In genomic region chr10:133325392-133325760, GRCh38 we compare ENCODE assay signal across 9 cellular contexts. TPM values are rescaled to one million over a fixed set of nuclear protein-coding genes. Genes with fewer than 3 reads are reported as not detected.
DNase-seq lines count a peak whose midpoint lies in the region; ATAC-seq and TF ChIP-seq lines count a peak whose summit lies in the region.
"Had no signal": no experiment of that assay in that cellular context is flagged by ENCODE, and none has a peak within 500 bp of the region (broad histone marks: within the 10 kb centered on the region; RNA-seq: fewer than 3 reads in every experiment).

No MANE protein-coding gene starts in this region.

- no peaks in the 10 kb centered on the region for H3K9me3 Mint-ChIP-seq in CD4-positive, alpha-beta memory T cell

- peak overlapping the region; percentile 67 to 88 (median 80) for H3K4me3 Mint-ChIP-seq in CD4-positive, alpha-beta memory T cell

- peaks cover 24% of the 10 kb centered on the region for H3K4me1 ChIP-seq in CD4-positive, alpha-beta memory T cell (ENCODE audit: insufficient read depth, low read length)
- H3K4me1 ChIP-seq in NT2/D1 (ENCODE audit: insufficient read depth, insufficient read length) (peaks cover 24% of the 10 kb centered on the region), endocrine pancreas (ENCODE audit: control insufficient read depth, insufficient read depth, low read length) (no peaks in the 10 kb centered on the region), osteoblast (ENCODE audit: insufficient read depth, low read length) (peaks cover 7% of the 10 kb centered on the region)

- peak overlapping the region; percentile 43 for H3K4me2 ChIP-seq in osteoblast (ENCODE audit: insufficient read depth, low read length)

- H3K9ac ChIP-seq in NT2/D1 (ENCODE audit: insufficient read length, low read depth) (peak overlapping the region; percentile 59), endocrine pancreas (ENCODE audit: control insufficient read depth, insufficient read depth, low read length) (peak overlapping the region; percentile 65)

- H3K27ac ChIP-seq in CD4-positive, alpha-beta memory T cell (ENCODE audit: low read depth, low read length): no peak overlapping the region
- no peak overlapping the region for H3K27ac ChIP-seq in osteoblast (ENCODE audit: low read depth, low read length)

- peaks cover 12 to 18% of the 10 kb centered on the region in 2 donors for H3K27me3 Mint-ChIP-seq in CD4-positive, alpha-beta memory T cell

- H2AFZ ChIP-seq in osteoblast (ENCODE audit: low read length): no peak overlapping the region

- no peaks in the 10 kb centered on the region for H3K36me3 ChIP-seq in CD4-positive, alpha-beta memory T cell (ENCODE audit: insufficient read depth, low read length)
- H3K36me3 ChIP-seq in NT2/D1 (ENCODE audit: insufficient read depth, insufficient read length, low read length) (no peaks in the 10 kb centered on the region), endocrine pancreas (ENCODE audit: control insufficient read depth, insufficient read depth, low read length) (no peaks in the 10 kb centered on the region), osteoblast (ENCODE audit: insufficient read depth, low read length) (no peaks in the 10 kb centered on the region)
- H3K36me3 ChIP-seq: MG63 had no signal

- no peaks in the 10 kb centered on the region for H4K20me1 ChIP-seq in osteoblast (ENCODE audit: insufficient read depth, low read length)

- H3K36me3 Mint-ChIP-seq in CD4-positive, alpha-beta memory T cell: no peaks in the 10 kb centered on the region

- H3K4me1 Mint-ChIP-seq in CD4-positive, alpha-beta memory T cell: peaks cover 3 to 20% (median 12%) of the 10 kb centered on the region in 4 donors

- CTCF ChIA-PET in CD4-positive, alpha-beta memory T cell (lab: Charles Lee; ENCODE audit: partially characterized antibody): interaction anchor here (1.9 kb wide), 1 partner anchor 18 kb away, joined by 8 read pairs; no protein-coding TSS in a partner anchor

- POLR2A ChIA-PET in CD4-positive, alpha-beta memory T cell (lab: Charles Lee; ENCODE audit: partially characterized antibody): interaction anchor here (1.1 to 1.7 kb wide), 3 partner anchors 10 to 11 kb away, joined by 5 to 6 read pairs (median 6); partner anchors contain the start of gene CALY

- intact Hi-C loops in CD4-positive, alpha-beta memory T cell (cut with micrococcal nuclease): no loop called here

- H3K4me3 ChIP-seq in CD4-positive, alpha-beta memory T cell (ENCODE audit: low read length in 2 of 2): peak overlapping the region in 1 of 2 donors; percentile 32
- H3K4me3 ChIP-seq in NT2/D1 (ENCODE audit: insufficient read length, low read depth): peak overlapping the region; percentile 47
- no peak overlapping the region for H3K4me3 ChIP-seq in endocrine pancreas (ENCODE audit: control insufficient read depth, insufficient read depth, low read length)
- H3K4me3 ChIP-seq in osteoblast (ENCODE audit: insufficient read depth, low read length): peak overlapping the region; percentile 47
- H3K4me3 ChIP-seq: MG63 had no signal

- TF ChIP-seq CTCF in osteoblast (IDR thresholded peaks at IDR 0.05; ENCODE audit: extremely low read depth, low read depth, low read length): no peak

- H3K27me3 ChIP-seq in CD4-positive, alpha-beta memory T cell (ENCODE audit: insufficient read depth, low read length): peaks cover 31% of the 10 kb centered on the region
- peaks cover 47% of the 10 kb centered on the region for H3K27me3 ChIP-seq in NT2/D1 (ENCODE audit: insufficient read depth, insufficient read length)
- H3K27me3 ChIP-seq in endocrine pancreas (ENCODE audit: control insufficient read depth, insufficient read depth, low read length): no peaks in the 10 kb centered on the region
- peaks cover 42% of the 10 kb centered on the region for H3K27me3 ChIP-seq in osteoblast (ENCODE audit: insufficient read depth, low read length)

- DNase-seq in CD4-positive, alpha-beta memory T cell: peak in 3 of 5 donors; percentile 24 to 46 (median 32)
- DNase-seq in NT2/D1 (ENCODE audit: low read depth, low spot score) (no peak), osteoblast (ENCODE audit: insufficient read length, low spot score, missing footprints) (peak; percentile 81), GF-D8 (lab: John Stamatoyannopoulos, UW) (no peak), NCI-H1105 (lab: John Stamatoyannopoulos, UW) (no peak)
- DNase-seq: MG63 had no signal

- H3K9me3 ChIP-seq in CD4-positive, alpha-beta memory T cell (ENCODE audit: control insufficient read depth in 1 of 2, low read length in 2 of 2): no peaks in the 10 kb centered on the region
- H3K9me3 ChIP-seq in NT2/D1 (ENCODE audit: insufficient read depth, low read length) (no peaks in the 10 kb centered on the region; the same call in 1 of the 2 replicates), endocrine pancreas (ENCODE audit: control insufficient read depth, low read length) (no peaks in the 10 kb centered on the region), osteoblast (ENCODE audit: low read depth, low read length) (no peaks in the 10 kb centered on the region)

- H3K27ac Mint-ChIP-seq in CD4-positive, alpha-beta memory T cell: peak overlapping the region in 4 of 7 donors; percentile 2 to 74 (median 53)

- ATAC-seq in HG03097 (IDR thresholded peaks at IDR 0.05; ENCODE audit: low FRiP score, unreplicated experiment) (no peak), HG02759 (IDR thresholded peaks at IDR 0.05; ENCODE audit: unreplicated experiment) (no peak)

- H3K79me2 ChIP-seq in osteoblast (ENCODE audit: insufficient read depth, low read length): no peaks in the 10 kb centered on the region

RNA-seq across cellular contexts. Expression of gene CALY, which starts 11.3 kb away (rescaled TPM):
- 1 to 10 TPM; 6.4 to 7.2 TPM for total RNA-seq in CD4-positive, alpha-beta memory T cell
- 1 to 10 TPM; 1.4 to 2.2 TPM for polyA plus RNA-seq in CD4-positive, alpha-beta memory T cell
- total RNA-seq in osteoblast: not detected in 2 replicates

RNA-seq across cellular contexts. Expression of gene ZNF511, which starts 16.7 kb away (rescaled TPM):
- 10 to 100 TPM; 31.5 to 33.1 TPM for total RNA-seq in CD4-positive, alpha-beta memory T cell
- polyA plus RNA-seq in CD4-positive, alpha-beta memory T cell: 100 to 1,000 TPM in 1 of 2 donors, 10 to 100 TPM in 1; 69.0 to 107 TPM
- 20.9 and 24.6 TPM in 2 replicates for total RNA-seq in osteoblast

RNA-seq across cellular contexts. Expression of gene TUBGCP2, which starts 16.7 kb away (rescaled TPM):
- total RNA-seq in CD4-positive, alpha-beta memory T cell: 10 to 100 TPM; 66.5 to 74.0 TPM
- polyA plus RNA-seq in CD4-positive, alpha-beta memory T cell: 10 to 100 TPM; 14.1 to 40.8 TPM
- total RNA-seq in osteoblast: 60.8 and 63.6 TPM in 2 replicates

RNA-seq across cellular contexts. Expression of gene PRAP1, which starts 21.8 kb away (rescaled TPM):
- not detected for total RNA-seq in CD4-positive, alpha-beta memory T cell
- not detected for polyA plus RNA-seq in CD4-positive, alpha-beta memory T cell
- total RNA-seq in osteoblast: not detected in 2 replicates

RNA-seq across cellular contexts. Expression of gene FUOM, which starts 32.4 kb away (rescaled TPM):
- total RNA-seq in CD4-positive, alpha-beta memory T cell: 10 to 100 TPM; 17.1 to 18.1 TPM
- polyA plus RNA-seq in CD4-positive, alpha-beta memory T cell: 10 to 100 TPM; 15.6 to 16.3 TPM
- 5.1 and 6.5 TPM in 2 replicates for total RNA-seq in osteoblast

Comparison
In these comparisons a context has a peak if more than half of its experiments do, and no peak if none do; other contexts are left out.
1. DNase-seq: peak in CD4-positive, alpha-beta memory T cell (3 of 5) and osteoblast (single experiment); none in NT2/D1 (single experiment), GF-D8 (single experiment) and NCI-H1105 (single experiment).